ENCODE assay signal across 26 cellular contexts in genomic region chr5:31966931-31967330, GRCh38.
"Had no signal": no experiment of that assay in that cellular context is flagged by ENCODE, and none has a peak within 500 bp of the region (broad histone marks: within the 10 kb centered on the region; RNA-seq: fewer than 3 reads in every experiment).

No MANE protein-coding gene starts in this region.

- H3K9me3 ChIP-seq: left ventricle myocardium inferior, neutrophil, psoas muscle, right lobe of liver, stomach, suprapubic skin, thyroid gland, transverse colon, upper lobe of right lung had no signal

- H3K36me3 Mint-ChIP-seq: immature natural killer cell; naive B cell; natural killer cell; stimulated activated naive B cell treated with anti-CD40 and anti-IgM and Interleukin-4, amounts not matched to agents 10 μg/mL and 1 μg/mL and 100 μg/mL, for 72 hours had no signal

- H3K4me3 Mint-ChIP-seq: immature natural killer cell; mesothelial cell of epicardium; naive B cell; natural killer cell; nephron progenitor cell; neural progenitor cell; stimulated activated naive B cell treated with anti-CD40 and anti-IgM and Interleukin-4, amounts not matched to agents 10 μg/mL and 1 μg/mL and 100 μg/mL, for 72 hours had no signal

- H3K4me3 ChIP-seq: left ventricle myocardium inferior, lung, neural progenitor cell, psoas muscle, right lobe of liver, stomach, suprapubic skin, thyroid gland, transverse colon, upper lobe of right lung had no signal

- ATAC-seq: natural killer cell; psoas muscle; right lobe of liver; stimulated activated naive B cell treated with anti-CD40 and anti-IgM and Interleukin-4, amounts not matched to agents 10 μg/mL and 1 μg/mL and 100 μg/mL, for 72 hours; stimulated activated naive CD8-positive, alpha-beta T cell treated with anti-CD3 and anti-CD28 coated beads, Interleukin-15, Interleukin-2, amounts not matched to agents 100 U/mL and 50 U/mL, for 24 hours; upper lobe of right lung had no signal

- H2AFZ ChIP-seq: neural progenitor cell, parathyroid adenoma had no signal

- H3K9ac ChIP-seq: neural progenitor cell, parathyroid adenoma had no signal

- DNase-seq: hypothalamus; immature natural killer cell; left ventricle myocardium inferior; mesendoderm; naive B cell; natural killer cell; nephron progenitor cell; occipital lobe; psoas muscle; right lobe of liver; stimulated activated CD4-positive, alpha-beta T cell treated with anti-CD3 and anti-CD28 coated beads, Interleukin-12 subunit alpha, Interleukin-12 subunit beta, amount 100 ng/mL, for 4 hours; stimulated activated CD4-positive, alpha-beta T cell treated with anti-CD3 and anti-CD28 coated beads, Interleukin-15, amount 100 ng/mL, for 24 hours; stimulated activated CD4-positive, alpha-beta T cell treated with anti-CD3 and anti-CD28 coated beads, Interleukin-2, amount 100 ng/mL, for 24 hours; stimulated activated CD4-positive, alpha-beta T cell treated with anti-CD3 and anti-CD28 coated beads, Interleukin-4, amount 100 ng/mL, for 1 hour; stimulated activated naive B cell treated with anti-CD40 and anti-IgM and Interleukin-4, amounts not matched to agents 10 μg/mL and 1 μg/mL and 100 μg/mL, for 72 hours; stimulated activated naive CD8-positive, alpha-beta T cell treated with anti-CD3 and anti-CD28 coated beads, Interleukin-15, Interleukin-2, amounts not matched to agents 100 U/mL and 50 U/mL, for 24 hours; stomach; thyroid gland; transverse colon; upper lobe of right lung had no signal

- H3K4me1 ChIP-seq: neural progenitor cell, parathyroid adenoma, right lobe of liver had no signal

- H3K36me3 ChIP-seq: left ventricle myocardium inferior, neural progenitor cell, neutrophil, right lobe of liver, stomach, suprapubic skin, thyroid gland, transverse colon, upper lobe of right lung had no signal

- H3K4me1 Mint-ChIP-seq: naive B cell; stimulated activated naive B cell treated with anti-CD40 and anti-IgM and Interleukin-4, amounts not matched to agents 10 μg/mL and 1 μg/mL and 100 μg/mL, for 72 hours had no signal

- H3K9me3 Mint-ChIP-seq: immature natural killer cell, mesothelial cell of epicardium, natural killer cell had no signal

- H3K27me3 ChIP-seq: neural progenitor cell, neutrophil, right lobe of liver, stomach, suprapubic skin, thyroid gland, transverse colon, upper lobe of right lung had no signal

- H3K79me2 ChIP-seq: parathyroid adenoma had no signal

- H3K27ac ChIP-seq: left ventricle myocardium inferior, neural progenitor cell, neutrophil, parathyroid adenoma, psoas muscle, right lobe of liver, stomach, suprapubic skin, thyroid gland, transverse colon, upper lobe of right lung had no signal

- H3K27me3 Mint-ChIP-seq: stimulated activated naive B cell treated with anti-CD40 and anti-IgM and Interleukin-4, amounts not matched to agents 10 μg/mL and 1 μg/mL and 100 μg/mL, for 72 hours had no signal

- H3K4me2 ChIP-seq: neural progenitor cell had no signal

- H3K27ac Mint-ChIP-seq: immature natural killer cell; mesothelial cell of epicardium; naive B cell; natural killer cell; nephron progenitor cell; stimulated activated naive B cell treated with anti-CD40 and anti-IgM and Interleukin-4, amounts not matched to agents 10 μg/mL and 1 μg/mL and 100 μg/mL, for 72 hours had no signal
